In the genomic region with DNA sequence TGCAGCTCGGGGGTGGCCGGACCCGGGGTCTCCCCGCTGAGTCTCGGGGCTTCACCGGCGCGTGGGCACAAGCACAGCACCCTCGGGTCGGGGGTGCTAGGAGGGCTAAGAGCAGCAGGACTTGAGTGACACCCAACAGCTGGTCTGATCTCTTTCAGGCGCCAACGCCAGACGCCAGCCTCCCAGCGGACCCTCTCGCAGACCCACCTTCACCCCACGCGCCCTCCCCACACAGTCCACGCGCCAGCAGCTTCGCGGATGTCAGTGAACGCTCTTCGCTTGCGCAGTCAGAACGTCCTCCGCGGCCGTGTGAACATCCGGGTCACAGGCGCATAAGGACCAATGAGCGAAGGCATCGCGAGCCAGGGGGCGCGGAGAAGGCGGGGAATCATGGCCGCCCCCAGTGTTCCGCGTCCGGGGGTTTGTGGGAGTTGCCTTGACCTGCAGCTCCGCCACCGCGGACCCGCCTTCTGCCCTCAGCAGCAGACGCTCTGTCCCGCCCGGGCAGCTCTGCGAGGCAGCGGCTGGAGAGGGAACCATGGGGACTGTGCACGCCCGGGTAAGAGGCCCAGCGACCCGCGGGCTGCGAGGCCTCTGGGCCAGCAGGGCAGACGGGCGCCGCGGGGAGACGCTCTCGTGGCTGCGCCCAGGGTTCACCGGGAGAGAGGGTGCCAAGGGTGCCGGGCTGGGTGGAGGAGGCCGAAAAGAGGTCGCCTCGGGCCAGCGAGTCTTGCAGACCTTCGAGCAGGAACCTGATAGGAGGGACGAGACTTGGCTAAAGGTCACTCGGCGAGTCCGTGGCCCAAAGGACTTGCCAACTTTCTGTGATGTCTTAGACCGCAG, we compare ENCODE assay signal across 1 cellular context.
A peak's percentile ranks its signal among the peaks of the same experiment; 100 is the strongest.
TF ChIP-seq lines count a peak whose summit lies in the region.

Gene SAMM50 (plus strand): TSS at position 403 of the 843 bp plus-strand sequence. CDS start 136 bp downstream, at position 539.

TF ChIP-seq in IMR-90, 13 proteins besides CTCF, POLR2A, EP300 and RAD21:
- TF ChIP-seq NFE2L2 (IDR thresholded peaks at IDR 0.05; ENCODE audit: low read depth, low read length) = no peak
- no peak for TF ChIP-seq RFX5 (IDR thresholded peaks at IDR 0.05; ENCODE audit: low read depth, low read length)
- TF ChIP-seq ELK1 (IDR thresholded peaks at IDR 0.05; ENCODE audit: borderline replicate concordance, low read depth, low read length) = no peak
- no peak for TF ChIP-seq FOS (IDR thresholded peaks at IDR 0.05; ENCODE audit: low read depth, low read length)
- TF ChIP-seq MAFK (IDR thresholded peaks at IDR 0.05; ENCODE audit: low read depth, low read length) = no peak
- peak; percentile 75 for TF ChIP-seq USF2 (IDR thresholded peaks at IDR 0.05; ENCODE audit: low read depth, low read length)
- peak; percentile 54; the same call in 1 of the 2 replicates for TF ChIP-seq MAZ (IDR thresholded peaks at IDR 0.05; ENCODE audit: borderline replicate concordance, low read depth, low read length)
- TF ChIP-seq SMC3 (IDR thresholded peaks at IDR 0.05; ENCODE audit: low read depth, low read length) = no peak
- TF ChIP-seq BHLHE40 (IDR thresholded peaks at IDR 0.05; ENCODE audit: low read depth, low read length) = no peak
- peak; percentile 88 for TF ChIP-seq MXI1 (IDR thresholded peaks at IDR 0.05; ENCODE audit: borderline replicate concordance, low read depth, low read length)
- peak; percentile 58 for TF ChIP-seq CEBPB (IDR thresholded peaks at IDR 0.05; ENCODE audit: low read depth, low read length)
- no peak for TF ChIP-seq CHD1 (IDR thresholded peaks at IDR 0.05; ENCODE audit: low read depth, low read length)
